Comparison of ENCODE assay signal across 9 cellular contexts in genomic region chr3:130896101-130896500, GRCh38. TPM values are rescaled to one million over a fixed set of nuclear protein-coding genes. Genes with fewer than 3 reads are reported as not detected.
DNase-seq lines count a peak whose midpoint lies in the region; ATAC-seq, FAIRE-seq and TF ChIP-seq lines count a peak whose summit lies in the region.
"Had no signal": no experiment of that assay in that cellular context is flagged by ENCODE, and none has a peak within 500 bp of the region (broad histone marks: within the 10 kb centered on the region; RNA-seq: fewer than 3 reads in every experiment).

No MANE protein-coding gene starts in this region.

- H2AFZ ChIP-seq in GM12878 (ENCODE audit: control insufficient read depth, low read depth, low read length) = no peak overlapping the region

- peak overlapping the region; percentile 81 for H3K4me2 ChIP-seq in GM12878 (ENCODE audit: control insufficient read depth, insufficient read depth)

- TF ChIP-seq EP300 in GM12878 (IDR thresholded peaks at IDR 0.05; ENCODE audit: borderline replicate concordance in 1 of 2, control insufficient read depth in 1 of 2, low read depth in 2 of 2, low read length in 2 of 2) = no peak

- no peaks in the 10 kb centered on the region for H4K20me1 ChIP-seq in GM12878 (ENCODE audit: control insufficient read depth, insufficient read depth)

- RAD21 ChIA-PET in GM12878 (lab: Charles Lee; ENCODE audit: unreplicated experiment) = interaction anchor here (0.9 to 7.0 kb wide), 5 partner anchors 22 to 149 kb away, joined by 3 to 132 read pairs (median 3); partner anchors contain the start of gene PIK3R4

- no peaks in the 10 kb centered on the region for H3K27me3 Mint-ChIP-seq in nephron (ENCODE audit: low read depth)

- H3K9me3 Mint-ChIP-seq in nephron = no peaks in the 10 kb centered on the region

- DNase-seq in NCI-H82 (lab: John Stamatoyannopoulos, UW) (peak; percentile 12), NCI-H82 treated with DMSO at 0.1 percent for 48 hours (lab: John Stamatoyannopoulos, UW; ENCODE audit: unreplicated experiment) (no peak), NCI-H69 (lab: John Stamatoyannopoulos, UW) (peak; percentile 4), GM12878 (ENCODE audit: low read depth, low spot score) (no peak)
- DNase-seq in stimulated activated CD8-positive, alpha-beta memory T cell treated with anti-CD3 and anti-CD28 coated beads, Interleukin-4, amount 100 ng/mL, for 48 hours = no peak
- DNase-seq: ACHN had no signal

- no peaks in the 10 kb centered on the region for H3K36me3 ChIP-seq in GM12878 (ENCODE audit: control insufficient read depth in 2 of 2, insufficient read depth in 2 of 2, low read length in 1 of 2)

- CTCF ChIA-PET in GM12878 (lab: Yijun Ruan, JAX) = interaction anchor here (0.6 to 10.0 kb wide), 6 partner anchors 9 to 166 kb away, joined by 3 to 200 read pairs (median 6); partner anchors contain the start of gene PIK3R4

- H3K27ac Mint-ChIP-seq in nephron = peak overlapping the region in 1 of 3 experiments; percentile 92

- H3K4me1 Mint-ChIP-seq in nephron = peaks cover 36% of the 10 kb centered on the region

- no peak overlapping the region for H3K9ac ChIP-seq in GM12878 (ENCODE audit: control insufficient read depth, insufficient read depth, low read length)

- TF ChIP-seq CTCF in GM12878 (IDR thresholded peaks at IDR 0.05 in 2 of 3, conservative IDR thresholded peaks at IDR 0.05 in 1 of 3; ENCODE audit: control insufficient read depth in 2 of 3, extremely low read depth in 1 of 3, insufficient read depth in 1 of 3, low read depth in 3 of 3, low read length in 3 of 3) (no peak), nephron (IDR thresholded peaks at IDR 0.05; ENCODE audit: unreplicated experiment in 3 of 3) (no peak)

- intact Hi-C loops in GM12878 (cut with micrococcal nuclease; ENCODE audit: unreplicated experiment) = no loop called here

- H3K27ac ChIP-seq in GM12878 (ENCODE audit: control insufficient read depth, insufficient read depth) = no peak overlapping the region

- H3K4me3 Mint-ChIP-seq in nephron = peak overlapping the region; percentile 89 to 97 (median 90)

- H3K9me3 ChIP-seq in GM12878 (replicated peaks; ENCODE audit: control insufficient read depth, insufficient read depth, low read length) = no peaks in the 10 kb centered on the region

- peak overlapping the region; percentile 86 for H3K4me3 ChIP-seq in GM12878

- TF ChIP-seq RAD21 in GM12878 (IDR thresholded peaks at IDR 0.05; ENCODE audit: insufficient read depth, low read depth, low read length) = no peak

- peaks cover 12% of the 10 kb centered on the region for H3K4me1 ChIP-seq in GM12878 (ENCODE audit: control insufficient read depth, insufficient read depth, low read length)

- ATAC-seq in GM12878 = peak; percentile 9; the same call in 1 of the 3 replicates
- no peak for ATAC-seq in HG02571 (IDR thresholded peaks at IDR 0.05; ENCODE audit: unreplicated experiment)
- ATAC-seq in GM21360 (IDR thresholded peaks at IDR 0.05; ENCODE audit: unreplicated experiment) = no peak

- SMC1A ChIA-PET in GM12878 (lab: Charles Lee; ENCODE audit: uncharacterized antibody, unreplicated experiment) = interaction anchor here (0.6 to 9.7 kb wide), 7 partner anchors 20 to 135 kb away, joined by 3 to 163 read pairs (median 9); no protein-coding TSS in a partner anchor

- no peaks in the 10 kb centered on the region for H3K27me3 ChIP-seq in GM12878 (replicated peaks in 1 of 2; ENCODE audit: control insufficient read depth in 2 of 2, insufficient read depth in 2 of 2, low read length in 1 of 2)

- no TSS peak for BruUV-seq in GM12878 (replicated peaks; lab: Mats Ljungman, UMichigan)

- peak; percentile 31 for FAIRE-seq in GM12878 (lab: Jason Lieb, UNC)

- 35% methylated on average over 4 of the region's 4 CpGs for WGBS in GM12878 (ENCODE audit: insufficient coverage, insufficient replicate concordance, low lambda C conversion rate, missing lambda C conversion rate)

- peaks cover 82% of the 10 kb centered on the region for H3K79me2 ChIP-seq in GM12878 (ENCODE audit: control insufficient read depth, insufficient read depth, low read length)

- no peaks in the 10 kb centered on the region for H3K36me3 Mint-ChIP-seq in nephron (ENCODE audit: low read depth)

- in situ Hi-C loops in GM12878 (cut with MboI) = no loop called here

- no peak for TF ChIP-seq POLR2A in GM12878 (IDR thresholded peaks at IDR 0.05; ENCODE audit: low read depth, low read length)

- POLR2A ChIA-PET in GM12878 (lab: Charles Lee) = interaction anchor here (1.8 to 6.5 kb wide), 2 partner anchors 45 to 130 kb away, joined by 5 to 47 read pairs; partner anchors contain the start of genes ASTE1 and NEK11

TF ChIP-seq in GM12878, 131 proteins besides CTCF, POLR2A, EP300 and RAD21:
- TF ChIP-seq DPF2 (IDR thresholded peaks at IDR 0.05) = no peak
- no peak for TF ChIP-seq STAT1 (conservative IDR thresholded peaks at IDR 0.05)
- no peak for TF ChIP-seq SMC3 (IDR thresholded peaks at IDR 0.05; ENCODE audit: borderline replicate concordance, low read length)
- TF ChIP-seq, protein P1, sequence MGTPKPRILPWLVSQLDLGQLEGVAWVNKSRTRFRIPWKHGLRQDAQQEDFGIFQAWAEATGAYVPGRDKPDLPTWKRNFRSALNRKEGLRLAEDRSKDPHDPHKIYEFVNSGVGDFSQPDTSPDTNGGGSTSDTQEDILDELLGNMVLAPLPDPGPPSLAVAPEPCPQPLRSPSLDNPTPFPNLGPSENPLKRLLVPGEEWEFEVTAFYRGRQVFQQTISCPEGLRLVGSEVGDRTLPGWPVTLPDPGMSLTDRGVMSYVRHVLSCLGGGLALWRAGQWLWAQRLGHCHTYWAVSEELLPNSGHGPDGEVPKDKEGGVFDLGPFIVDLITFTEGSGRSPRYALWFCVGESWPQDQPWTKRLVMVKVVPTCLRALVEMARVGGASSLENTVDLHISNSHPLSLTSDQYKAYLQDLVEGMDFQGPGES (IDR thresholded peaks at IDR 0.05) = no peak
- TF ChIP-seq, protein P2, sequence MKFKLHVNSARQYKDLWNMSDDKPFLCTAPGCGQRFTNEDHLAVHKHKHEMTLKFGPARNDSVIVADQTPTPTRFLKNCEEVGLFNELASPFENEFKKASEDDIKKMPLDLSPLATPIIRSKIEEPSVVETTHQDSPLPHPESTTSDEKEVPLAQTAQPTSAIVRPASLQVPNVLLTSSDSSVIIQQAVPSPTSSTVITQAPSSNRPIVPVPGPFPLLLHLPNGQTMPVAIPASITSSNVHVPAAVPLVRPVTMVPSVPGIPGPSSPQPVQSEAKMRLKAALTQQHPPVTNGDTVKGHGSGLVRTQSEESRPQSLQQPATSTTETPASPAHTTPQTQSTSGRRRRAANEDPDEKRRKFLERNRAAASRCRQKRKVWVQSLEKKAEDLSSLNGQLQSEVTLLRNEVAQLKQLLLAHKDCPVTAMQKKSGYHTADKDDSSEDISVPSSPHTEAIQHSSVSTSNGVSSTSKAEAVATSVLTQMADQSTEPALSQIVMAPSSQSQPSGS (IDR thresholded peaks at IDR 0.05; ENCODE audit: low read length) = no peak
- TF ChIP-seq RUNX3 (IDR thresholded peaks at IDR 0.05; ENCODE audit: low read length) = peak; percentile 62; the same call in 1 of the 2 replicates
- no peak for TF ChIP-seq ATF7 (IDR thresholded peaks at IDR 0.05; ENCODE audit: low read depth)
- TF ChIP-seq RCOR1 (conservative IDR thresholded peaks at IDR 0.05; ENCODE audit: low read depth, low read length) = no peak

RNA-seq across cellular contexts. Expression of gene ATP2C1, which starts 2.2 kb away (rescaled TPM):
- total RNA-seq in GM12878 (2013; cell fraction: nucleolus; rRNA removed) = 253 and 262 TPM in 2 replicates
- total RNA-seq in GM12878 (2014; rRNA removed) = 43.9 and 52.9 TPM in 2 replicates
- total RNA-seq in GM12878 (2014; rRNA removed; fragmentation: Illumina TruSeq; extraction: Trizol) = 67.7 and 70.5 TPM in 2 replicates
- total RNA-seq in GM12878 (2021) = 60.2 and 62.2 TPM in 2 replicates
- 29.0 TPM for polyA plus RNA-seq in GM12878 (2011; ENCODE audit: low read depth)
- 116 and 178 TPM in 2 replicates for polyA plus RNA-seq in GM12878 (2011; rRNA removed)
- polyA plus RNA-seq in GM12878 (2011; cell fraction: cytosol; rRNA removed) = 37.7 and 42.4 TPM in 2 replicates
- polyA plus RNA-seq in GM12878 (2011; cell fraction: nucleus; rRNA removed) = 147 and 162 TPM in 2 replicates
- 29.3 and 48.1 TPM in 2 replicates for polyA plus RNA-seq in GM12878 (2012)
- 50.4 and 61.7 TPM in 2 replicates for polyA plus RNA-seq in GM12878 (2014; fragmentation: Illumina TruSeq; extraction: Trizol)
- 10 to 100 TPM; 20.6 to 21.0 TPM for polyA plus RNA-seq in GM12878 (2014; fragmentation: Nextera tagmentation; extraction: Ambion mirVana)
- 35.4 and 48.3 TPM in 2 replicates for polyA plus RNA-seq in GM12878 (2014; rRNA removed)
- 10 to 100 TPM; 59.8 to 64.6 TPM for polyA plus RNA-seq in GM12878 (2016; fragmentation: Nextera tagmentation; extraction: Ambion mirVana)
- 108 and 157 TPM in 2 replicates for polyA minus RNA-seq in GM12878 (2011; rRNA and poly(A)+ RNA removed)
- polyA minus RNA-seq in GM12878 (2011; cell fraction: cytosol; rRNA and poly(A)+ RNA removed) = 33.1 and 49.5 TPM in 2 replicates
- 108 and 150 TPM in 2 replicates for polyA minus RNA-seq in GM12878 (2011; cell fraction: nucleus; rRNA and poly(A)+ RNA removed)

Comparison
In these comparisons a context has a peak if more than half of its experiments do, and no peak if none do; other contexts are left out.
1. DNase-seq: peak in NCI-H82 (single experiment) and NCI-H69 (single experiment); none in NCI-H82 treated with DMSO at 0.1 percent for 48 hours (single experiment), GM12878 (single experiment) and stimulated activated CD8-positive, alpha-beta memory T cell treated with anti-CD3 and anti-CD28 coated beads, Interleukin-4, amount 100 ng/mL, for 48 hours (single experiment).